ENCODE assay signal across 8 cellular contexts in genomic region chr7:102572320-102573245, GRCh38. TPM values are rescaled to one million over a fixed set of nuclear protein-coding genes. Genes with fewer than 3 reads are reported as not detected.
DNase-seq lines count a peak whose midpoint lies in the region; ATAC-seq, FAIRE-seq and TF ChIP-seq lines count a peak whose summit lies in the region.
"Not testable (repeated sequence)": the region's sequence is repeated elsewhere in the genome, so short reads cannot be mapped to it uniquely, and the experiment has no call there.

POLR2J3 (minus strand) TSS chr7:102572583; CDS start chr7:102572521, 62 bp downstream.

- H2AFZ ChIP-seq in K562 (ENCODE audit: low read depth, low read length) (peak within 1 kb of the TSS; percentile 60), parathyroid adenoma (peak within 1 kb of the TSS; percentile 87)

- H3K9ac ChIP-seq in K562 (ENCODE audit: insufficient read depth in 1 of 2, low read depth in 2 of 2, low read length in 2 of 2) (peak within 1 kb of the TSS; percentile 78 to 91; a peak in 3 of 4 replicates), parathyroid adenoma (peak within 1 kb of the TSS; percentile 88)

- H3K9me3 ChIP-seq in K562 (replicated peaks; ENCODE audit: control insufficient read depth, insufficient read depth, low read depth, low read length); right atrium auricular region; parathyroid adenoma (ENCODE audit: control insufficient read depth, low read length): not testable (repeated sequence)

- H3K79me2 ChIP-seq in K562 (ENCODE audit: control insufficient read depth, insufficient read depth, low read length); parathyroid adenoma: not testable (repeated sequence)

- in situ Hi-C loops in G401 (cut with HindIII; ENCODE audit: low sequenced_read_pairs), result not testable (repeated sequence)
- in situ Hi-C loops in K562 (cut with MboI), result loop anchor here (25.0 kb wide), 1 partner anchor 110 kb away; the partner anchor contains the start of genes ALKBH4 and LRWD1

- H4K20me1 ChIP-seq in K562 (replicated peaks; ENCODE audit: control insufficient read depth, insufficient read depth, low read length), result not testable (repeated sequence)

- CTCF ChIA-PET in K562 (lab: Yijun Ruan, JAX; ENCODE audit: low intra/inter-chr PET ratio), result not testable (repeated sequence)

- TSS peak; percentile 96 for BruUV-seq in K562 (replicated peaks; lab: Mats Ljungman, UMichigan)

- not testable (repeated sequence) for TF ChIP-seq EP300 in K562 (IDR thresholded peaks at IDR 0.05; ENCODE audit: low read length)

- peak in 2 of 3 experiments; percentile 34 to 37; a peak in 3 of 6 replicates for TF ChIP-seq CTCF in K562 (IDR thresholded peaks at IDR 0.05 in 2 of 3, conservative IDR thresholded peaks at IDR 0.05 in 1 of 3; ENCODE audit: insufficient read depth in 2 of 3, low read depth in 1 of 3, low read length in 3 of 3)
- peak; percentile 44 to 62 for TF ChIP-seq CTCF in right atrium auricular region (IDR thresholded peaks at IDR 0.05)
- TF ChIP-seq CTCF in parathyroid adenoma (IDR thresholded peaks at IDR 0.05), result peak; percentile 63

- DNase-seq in G401 (ENCODE audit: low spot score), result peak; percentile 89
- DNase-seq in HK-2 (ENCODE audit: unreplicated experiment), result peak; percentile 100
- peak; percentile 100 for DNase-seq in activated CD4-positive, CD25-positive, alpha-beta regulatory T cell treated with anti-CD3 and anti-CD28 coated beads, Interleukin-2, amount 50 U/mL, for 16 hours (ENCODE audit: low read depth, low spot score)
- peak in 1 of 4 experiments; percentile 95 for DNase-seq in K562 (ENCODE audit: extremely low read depth in 1 of 4, low spot score in 3 of 4)
- DNase-seq in right atrium auricular region (ENCODE audit: low spot score), result peak; percentile 93
- peak; percentile 99 for DNase-seq in stimulated activated naive CD8-positive, alpha-beta T cell treated with anti-CD3 and anti-CD28 coated beads, Interleukin-15, Interleukin-2, amounts not matched to agents 100 U/mL and 50 U/mL, for 24 hours

- under 1% methylated on average over 36 of the region's 61 CpGs for WGBS in K562 (ENCODE audit: insufficient coverage, low coverage, missing lambda C conversion rate)

- not testable (repeated sequence) for H3K27me3 ChIP-seq in K562 (ENCODE audit: control insufficient read depth in 2 of 2, insufficient read depth in 2 of 2, low read length in 2 of 2); right atrium auricular region; parathyroid adenoma (ENCODE audit: control insufficient read depth, insufficient read depth, low read length)

- H3K9me1 ChIP-seq in K562 (ENCODE audit: control insufficient read depth, insufficient read depth, low read length), result not testable (repeated sequence)

- 0 out of 2 replicates have a peak, but pooled peaks have one; percentile 38 for TF ChIP-seq POLR2A in K562 (conservative IDR thresholded peaks at IDR 0.05)

- H3K27ac ChIP-seq in K562 (ENCODE audit: extremely low read depth, low read depth, low read length) (peak within 1 kb of the TSS; percentile 67), right atrium auricular region (peak within 1 kb of the TSS; percentile 53 to 74), parathyroid adenoma (peak within 1 kb of the TSS; percentile 64)

- intact Hi-C loops in K562 (cut with micrococcal nuclease), result not testable (repeated sequence)

- not testable (repeated sequence) for TF ChIP-seq RAD21 in K562 (CRISPR knock-in tag; conservative IDR thresholded peaks at IDR 0.05 in 1 of 2, IDR thresholded peaks at IDR 0.05 in 1 of 2)

- H3K4me1 ChIP-seq in K562 (replicated peaks in 1 of 2; ENCODE audit: control insufficient read depth in 2 of 2, insufficient read depth in 2 of 2, low read length in 2 of 2); right atrium auricular region; parathyroid adenoma: not testable (repeated sequence)

- FAIRE-seq in K562 (lab: Jason Lieb, UNC), result not testable (repeated sequence)

- not testable (repeated sequence) for H3K36me3 ChIP-seq in K562 (ENCODE audit: control insufficient read depth, insufficient read depth, low read length); right atrium auricular region; parathyroid adenoma (ENCODE audit: control insufficient read depth, insufficient read depth, low read length)

- peak within 1 kb of the TSS; percentile 70 for H3K4me3 ChIP-seq in K562
- peak within 1 kb of the TSS; percentile 81 to 84 for H3K4me3 ChIP-seq in right atrium auricular region
- H3K4me3 ChIP-seq in parathyroid adenoma (ENCODE audit: low read depth, low read length), result peak within 1 kb of the TSS; percentile 66

- peak; percentile 86 for ATAC-seq in GM21717 (IDR thresholded peaks at IDR 0.05; ENCODE audit: unreplicated experiment)
- peak; percentile 97 for ATAC-seq in K562
- ATAC-seq in stimulated activated naive CD8-positive, alpha-beta T cell treated with anti-CD3 and anti-CD28 coated beads, Interleukin-15, Interleukin-2, amounts not matched to agents 100 U/mL and 50 U/mL, for 24 hours, result peak; percentile 96

- POLR2A ChIA-PET in K562 (lab: Yijun Ruan, JAX), result not testable (repeated sequence)

- H3K4me2 ChIP-seq in K562 (ENCODE audit: insufficient read depth, low read length), result peak within 1 kb of the TSS; percentile 74; the same call in 1 of the 2 replicates
- peak within 1 kb of the TSS; percentile 65 for H3K4me2 ChIP-seq in parathyroid adenoma (ENCODE audit: low read length)

TF ChIP-seq in K562, 482 proteins besides CTCF, POLR2A, EP300 and RAD21 (continues in another document):
- TF ChIP-seq TAF1 (IDR thresholded peaks at IDR 0.05; ENCODE audit: control insufficient read depth, extremely low read depth, insufficient read depth, low read length, severe bottlenecking) (peak; percentile 65), MAZ (CRISPR knock-in tag; conservative IDR thresholded peaks at IDR 0.05 in 1 of 2, IDR thresholded peaks at IDR 0.05 in 1 of 2) (peak in 1 of 2 experiments; percentile 54; a peak in 1 of 4 replicates), EP400 (IDR thresholded peaks at IDR 0.05) (0 out of 2 replicates have a peak, but pooled peaks have one; percentile 15), C11orf30 (IDR thresholded peaks at IDR 0.05; ENCODE audit: low read depth) (peak; percentile 66), SIN3A (IDR thresholded peaks at IDR 0.05; ENCODE audit: borderline replicate concordance in 2 of 2, control insufficient read depth in 1 of 2, low read depth in 2 of 2, low read length in 2 of 2) (peak in 1 of 2 experiments; percentile 36; a peak in 1 of 4 replicates)

RNA-seq across cellular contexts. Expression of gene POLR2J3, which starts in this region (rescaled TPM):
- total RNA-seq in G401 (2014; rRNA removed; shearing (Covaris generic)), result 6.5 TPM in 2 replicates
- total RNA-seq in K562 (2011; cell fraction: chromatin; rRNA removed; ENCODE audit: low replicate concordance), result 669 and 806 TPM in 2 replicates
- total RNA-seq in K562 (2011; cell fraction: nucleolus; rRNA removed), result 366 and 414 TPM in 2 replicates
- total RNA-seq in K562 (2011; cell fraction: nucleoplasm; rRNA removed), result 540 and 610 TPM in 2 replicates
- total RNA-seq in K562 (2014; rRNA removed) (30.9 and 39.3 TPM in 2 replicates), K562 (2014; rRNA removed; fragmentation: Illumina TruSeq; extraction: Trizol) (112 and 146 TPM in 2 replicates), K562 (2015; rRNA removed; fragmentation: Illumina TruSeq; extraction: Trizol) (121 and 126 TPM in 2 replicates), K562 (2021) (35.4 and 35.5 TPM in 2 replicates), right atrium auricular region (10 to 100 TPM in 1 of 2 donors, 1 to 10 TPM in 1; 6.2 to 10.8 TPM)
- polyA plus RNA-seq in K562 (2011; rRNA removed) (58.5 and 107 TPM in 2 replicates), K562 (2014; fragmentation: Illumina TruSeq; extraction: Trizol) (114 and 170 TPM in 2 replicates), K562 (2014; fragmentation: Nextera tagmentation; extraction: Ambion mirVana) (10 to 100 TPM; 59.6 to 62.9 TPM), K562 (2014; rRNA removed) (38.5 and 44.8 TPM in 2 replicates)
- 39.7 and 49.1 TPM in 2 replicates for polyA plus RNA-seq in K562 (2011; cell fraction: cytosol; rRNA removed)
- polyA plus RNA-seq in K562 (2011; cell fraction: nucleus; rRNA removed), result 127 and 175 TPM in 2 replicates
- 56.0 and 88.4 TPM in 2 replicates for polyA plus RNA-seq in K562 (2012)
- polyA minus RNA-seq in K562 (2011; rRNA and poly(A)+ RNA removed), result 79.3 and 93.4 TPM in 2 replicates
- polyA minus RNA-seq in K562 (2011; cell fraction: cytosol; rRNA and poly(A)+ RNA removed), result 19.3 and 26.9 TPM in 2 replicates
- polyA minus RNA-seq in K562 (2011; cell fraction: nucleus; rRNA and poly(A)+ RNA removed), result 143 and 182 TPM in 2 replicates
